ENCODE assay signal across 8 cellular contexts in genomic region chr10:24723788-24724380, GRCh38. TPM values are rescaled to one million over a fixed set of nuclear protein-coding genes. Genes with fewer than 3 reads are reported as not detected.
DNase-seq lines count a peak whose midpoint lies in the region; ATAC-seq and TF ChIP-seq lines count a peak whose summit lies in the region.

Gene ARHGAP21, minus strand, starts transcription at chr10:24723887. Its CDS starts 1,988 bp downstream, at chr10:24721899.

- CTCF ChIA-PET in activated naive CD4-positive, alpha-beta T cell treated with anti-CD3 and anti-CD28 coated beads, Interleukin-2, amount 10 ng/mL, durations not matched to agents 7 days and 5 days (lab: Charles Lee) = interaction anchor here (0.7 to 1.5 kb wide), 6 partner anchors 35 to 292 kb away, joined by 3 to 4 read pairs (median 3); partner anchors contain the start of genes ENKUR and THNSL1

- intact Hi-C loops in transverse colon (cut with DNase I; ENCODE audit: low total_unique reads) = no loop called here

- H3K9me3 Mint-ChIP-seq in activated naive CD4-positive, alpha-beta T cell treated with anti-CD3 and anti-CD28 coated beads, Interleukin-2, amount 10 ng/mL, durations not matched to agents 7 days and 5 days = no peaks in the 10 kb centered on the region
- H3K9me3 Mint-ChIP-seq in neural crest cell = no peaks in the 10 kb centered on the region

- TF ChIP-seq CTCF in neural crest cell (conservative IDR thresholded peaks at IDR 0.05) = peak; percentile 28
- TF ChIP-seq CTCF in transverse colon (IDR thresholded peaks at IDR 0.05) = peak in 1 of 5 experiments; percentile 11

- no peaks in the 10 kb centered on the region for H3K36me3 ChIP-seq in transverse colon

- H3K4me3 ChIP-seq in transverse colon = peak within 1 kb of the TSS; percentile 69 to 93 (median 80)

- H3K27me3 ChIP-seq in transverse colon = no peaks in the 10 kb centered on the region

- 1% methylated on average over 46 of the region's 46 CpGs; no CpG with 5 or more reads in 1 of the 2 donors for WGBS in transverse colon (ENCODE audit: low coverage in 1 of 2), 2 donors

- peaks cover 0 to 34% (median 20%) of the 10 kb centered on the region in 4 donors for H3K4me1 ChIP-seq in transverse colon

- H3K9me3 ChIP-seq in transverse colon = no peaks in the 10 kb centered on the region

- DNase-seq in ACHN (peak; percentile 67), OCI-M1 (lab: John Stamatoyannopoulos, UW) (peak; percentile 79), foreskin melanocyte (peak; percentile 64), neural crest cell (ENCODE audit: low read depth, low spot score) (peak; percentile 45), transverse colon (peak; percentile 76)
- peak; percentile 65 for DNase-seq in activated naive CD4-positive, alpha-beta T cell treated with anti-CD3 and anti-CD28 coated beads, Interleukin-2, amount 10 ng/mL, durations not matched to agents 7 days and 5 days

- H3K4me3 Mint-ChIP-seq in activated naive CD4-positive, alpha-beta T cell treated with anti-CD3 and anti-CD28 coated beads, Interleukin-2, amount 10 ng/mL, durations not matched to agents 7 days and 5 days = peak within 1 kb of the TSS; percentile 91
- H3K4me3 Mint-ChIP-seq in neural crest cell = peak within 1 kb of the TSS; percentile 98

- peak within 1 kb of the TSS; percentile 97 to 99 (median 98) for H3K27ac ChIP-seq in transverse colon

- H3K4me1 Mint-ChIP-seq in activated naive CD4-positive, alpha-beta T cell treated with anti-CD3 and anti-CD28 coated beads, Interleukin-2, amount 10 ng/mL, durations not matched to agents 7 days and 5 days = peaks cover 34% of the 10 kb centered on the region
- H3K4me1 Mint-ChIP-seq in neural crest cell = peaks cover 29% of the 10 kb centered on the region

- H3K27me3 Mint-ChIP-seq in activated naive CD4-positive, alpha-beta T cell treated with anti-CD3 and anti-CD28 coated beads, Interleukin-2, amount 10 ng/mL, durations not matched to agents 7 days and 5 days = peaks cover 4% of the 10 kb centered on the region
- no peaks in the 10 kb centered on the region for H3K27me3 Mint-ChIP-seq in neural crest cell (ENCODE audit: low read depth)

- no peak for TF ChIP-seq POLR2A in transverse colon (IDR thresholded peaks at IDR 0.05)

- in situ Hi-C loops in ACHN (cut with HindIII; ENCODE audit: low pct_ligation_motif_present, low pct_unique_long_range_greater_than_20kb, low sequenced_read_pairs) (no loop called here), transverse colon (cut with MboI; ENCODE audit: low pct_ligation_motif_present in 1 of 4, low pct_unique_long_range_greater_than_20kb in 1 of 4, low sequenced_read_pairs in 3 of 4) (loop anchor here in 1 of 4 donors (10.0 kb wide), 1 partner anchor 291 kb away; the partner anchor contains the start of genes ENKUR and THNSL1)

- ATAC-seq in GM18498 (IDR thresholded peaks at IDR 0.05; ENCODE audit: unreplicated experiment) (peak; percentile 32), HG03139 (IDR thresholded peaks at IDR 0.05; ENCODE audit: unreplicated experiment) (peak; percentile 22)

- no peak for TF ChIP-seq EP300 in transverse colon (IDR thresholded peaks at IDR 0.05; ENCODE audit: low read depth)

- H3K36me3 Mint-ChIP-seq in activated naive CD4-positive, alpha-beta T cell treated with anti-CD3 and anti-CD28 coated beads, Interleukin-2, amount 10 ng/mL, durations not matched to agents 7 days and 5 days = peaks cover 12% of the 10 kb centered on the region
- H3K36me3 Mint-ChIP-seq in neural crest cell (ENCODE audit: low read depth) = peaks cover 3% of the 10 kb centered on the region

- H3K27ac Mint-ChIP-seq in activated naive CD4-positive, alpha-beta T cell treated with anti-CD3 and anti-CD28 coated beads, Interleukin-2, amount 10 ng/mL, durations not matched to agents 7 days and 5 days = peak within 1 kb of the TSS; percentile 94
- peak within 1 kb of the TSS; percentile 98 for H3K27ac Mint-ChIP-seq in neural crest cell (ENCODE audit: unreplicated experiment)

RNA-seq across cellular contexts. Expression of gene ARHGAP21, which starts in this region (rescaled TPM):
- total RNA-seq in neural crest cell (104 and 108 TPM in 2 replicates), transverse colon (10 to 100 TPM; 62.8 to 94.1 (median 89.3) TPM)

Comparison
In these comparisons a context has a peak if more than half of its experiments do, and no peak if none do; other contexts are left out.
1. Peak in every context shown above with its lines: DNase-seq, ATAC-seq, H3K4me3 ChIP-seq and H3K27ac ChIP-seq.